8 cellular contexts compared by ENCODE assay signal in genomic region chr5:34465301-34465700, GRCh38.
A peak's percentile ranks its signal among the peaks of the same experiment; 100 is the strongest.
DNase-seq lines count a peak whose midpoint lies in the region; TF ChIP-seq lines count a peak whose summit lies in the region.
"Not testable (repeated sequence)": the region's sequence is repeated elsewhere in the genome, so short reads cannot be mapped to it uniquely, and the experiment has no call there.

No MANE protein-coding gene starts in this region.

- peak overlapping the region; percentile 5; the same call in 1 of the 2 replicates for H3K4me2 ChIP-seq in SK-N-SH

- CTCF ChIA-PET in AG04450 (lab: Charles Lee) (interaction anchor here (0.7 to 1.9 kb wide), 4 partner anchors 11 to 468 kb away, joined by 3 to 15 read pairs (median 5); no protein-coding TSS in a partner anchor), SK-N-SH (lab: Yijun Ruan, JAX) (interaction anchor here (0.6 to 2.9 kb wide), 6 partner anchors 9 to 1004 kb away, joined by 3 to 13 read pairs (median 4); no protein-coding TSS in a partner anchor), MCF 10A (lab: Yijun Ruan, JAX) (interaction anchor here (0.6 to 3.0 kb wide), 9 partner anchors 8 to 529 kb away, joined by 3 to 27 read pairs (median 4); partner anchors contain the start of gene RXFP3)

- not testable (repeated sequence) for H3K4me1 ChIP-seq in SK-N-SH (ENCODE audit: control insufficient read depth in 1 of 2, insufficient read depth in 2 of 2, low read depth in 1 of 2, low read length in 1 of 2)

- not testable (repeated sequence) for H3K9me3 ChIP-seq in AG04450 (ENCODE audit: control insufficient read depth, insufficient read depth, low read length); SK-N-SH

- H3K9me3 Mint-ChIP-seq in MCF 10A (ENCODE audit: unreplicated experiment), result peaks cover 11% of the 10 kb centered on the region
- not testable (repeated sequence) for H3K9me3 Mint-ChIP-seq in glutamatergic neuron (ENCODE audit: unreplicated experiment)
- peaks cover 32% of the 10 kb centered on the region for H3K9me3 Mint-ChIP-seq in nephron progenitor cell

- not testable (repeated sequence) for H3K4me3 ChIP-seq in AG04450 (ENCODE audit: low read depth, low read length)
- H3K4me3 ChIP-seq in SK-N-SH (ENCODE audit: low read depth in 2 of 2, low read length in 1 of 2), result peak overlapping the region in 1 of 2 experiments; percentile 22; a peak in 1 of 4 replicates

- H3F3A ChIP-seq in SK-N-SH (replicated peaks; ENCODE audit: insufficient read depth), result not testable (repeated sequence)

- not testable (repeated sequence) for BruUV-seq in MCF 10A (replicated peaks; lab: Mats Ljungman, UMichigan)

- not testable (repeated sequence) for H3K27ac ChIP-seq in AG04450 (ENCODE audit: low read depth, low read length); SK-N-SH (ENCODE audit: low read depth in 2 of 2, low read length in 1 of 2)

- WGBS in SK-N-SH (ENCODE audit: low lambda C conversion rate), result 0% methylated on average over 4 of the region's 4 CpGs

- H2AFZ ChIP-seq in SK-N-SH (ENCODE audit: low read depth), result peak overlapping the region; percentile 82; the same call in 1 of the 2 replicates

- H3K27ac Mint-ChIP-seq in MCF 10A (ENCODE audit: low read depth, unreplicated experiment); glutamatergic neuron (ENCODE audit: unreplicated experiment); nephron progenitor cell: not testable (repeated sequence)

- not testable (repeated sequence) for H3K36me3 ChIP-seq in SK-N-SH (replicated peaks in 1 of 2; ENCODE audit: control insufficient read depth in 1 of 2, insufficient read depth in 2 of 2, low read length in 1 of 2)

- H3K4me1 Mint-ChIP-seq in MCF 10A (ENCODE audit: insufficient read depth, unreplicated experiment), result peaks cover 11% of the 10 kb centered on the region
- H3K4me1 Mint-ChIP-seq in glutamatergic neuron (ENCODE audit: low read depth, unreplicated experiment); nephron progenitor cell: not testable (repeated sequence)

- not testable (repeated sequence) for H3K27me3 ChIP-seq in AG04450 (ENCODE audit: control insufficient read depth, insufficient read depth, low read length); SK-N-SH (ENCODE audit: insufficient read depth)

- peaks cover 17% of the 10 kb centered on the region for H3K27me3 Mint-ChIP-seq in MCF 10A (ENCODE audit: insufficient read depth, unreplicated experiment)
- H3K27me3 Mint-ChIP-seq in glutamatergic neuron (ENCODE audit: unreplicated experiment); nephron progenitor cell (ENCODE audit: low read depth, poor library complexity): not testable (repeated sequence)

- POLR2A ChIA-PET in AG04450 (lab: Yijun Ruan, JAX); SK-N-SH (lab: Yijun Ruan, JAX); MCF 10A (lab: Yijun Ruan, JAX): not testable (repeated sequence)

- TF ChIP-seq CTCF in AG04450 (IDR thresholded peaks at IDR 0.05; ENCODE audit: low read depth, low read length) (peak; percentile 48), SK-N-SH (IDR thresholded peaks at IDR 0.05) (peak; percentile 44), MCF 10A (IDR thresholded peaks at IDR 0.05; ENCODE audit: unreplicated experiment) (peak; percentile 29), glutamatergic neuron (IDR thresholded peaks at IDR 0.05; ENCODE audit: partially characterized antibody, unreplicated experiment) (peak; percentile 53)
- TF ChIP-seq CTCF in nephron progenitor cell (IDR thresholded peaks at IDR 0.05), result not testable (repeated sequence)

- H3K79me2 ChIP-seq in SK-N-SH (ENCODE audit: insufficient read depth), result not testable (repeated sequence)

- not testable (repeated sequence) for H3K4me3 Mint-ChIP-seq in MCF 10A (ENCODE audit: unreplicated experiment); glutamatergic neuron (ENCODE audit: unreplicated experiment); nephron progenitor cell

- DNase-seq in AG04450 (ENCODE audit: low read depth, low spot score); SK-N-SH; glutamatergic neuron: not testable (repeated sequence)
- DNase-seq in GM03348 (ENCODE audit: low spot score) (peak; percentile 37), MV-4-11 (lab: John Stamatoyannopoulos, UW) (peak; percentile 56), NCI-H510A (lab: John Stamatoyannopoulos, UW) (peak; percentile 36), MCF 10A (ENCODE audit: unreplicated experiment) (peak; percentile 74), nephron progenitor cell (peak; percentile 27)

- H3K9ac ChIP-seq in SK-N-SH, result not testable (repeated sequence)

- H3K9me2 ChIP-seq in SK-N-SH, result not testable (repeated sequence)

- intact Hi-C loops in MCF 10A (cut with micrococcal nuclease), result loop anchor here (1.0 to 5.0 kb wide), 2 partner anchors 468 to 1028 kb away; no protein-coding TSS in a partner anchor

- peak; percentile 51 for TF ChIP-seq RAD21 in SK-N-SH (IDR thresholded peaks at IDR 0.05; ENCODE audit: low read length)

- TF ChIP-seq EP300 in SK-N-SH (IDR thresholded peaks at IDR 0.05; ENCODE audit: borderline replicate concordance in 1 of 2, low read depth in 1 of 2, low read length in 1 of 2), result not testable (repeated sequence)

- H3K36me3 Mint-ChIP-seq in MCF 10A (ENCODE audit: insufficient read depth, unreplicated experiment); nephron progenitor cell (ENCODE audit: low read depth): not testable (repeated sequence)
- H3K36me3 Mint-ChIP-seq in glutamatergic neuron (ENCODE audit: unreplicated experiment), result peaks cover 12% of the 10 kb centered on the region

- not testable (repeated sequence) for H4K20me1 ChIP-seq in SK-N-SH (ENCODE audit: insufficient read depth)
